24 cellular contexts compared by ENCODE assay signal in the genomic region with DNA sequence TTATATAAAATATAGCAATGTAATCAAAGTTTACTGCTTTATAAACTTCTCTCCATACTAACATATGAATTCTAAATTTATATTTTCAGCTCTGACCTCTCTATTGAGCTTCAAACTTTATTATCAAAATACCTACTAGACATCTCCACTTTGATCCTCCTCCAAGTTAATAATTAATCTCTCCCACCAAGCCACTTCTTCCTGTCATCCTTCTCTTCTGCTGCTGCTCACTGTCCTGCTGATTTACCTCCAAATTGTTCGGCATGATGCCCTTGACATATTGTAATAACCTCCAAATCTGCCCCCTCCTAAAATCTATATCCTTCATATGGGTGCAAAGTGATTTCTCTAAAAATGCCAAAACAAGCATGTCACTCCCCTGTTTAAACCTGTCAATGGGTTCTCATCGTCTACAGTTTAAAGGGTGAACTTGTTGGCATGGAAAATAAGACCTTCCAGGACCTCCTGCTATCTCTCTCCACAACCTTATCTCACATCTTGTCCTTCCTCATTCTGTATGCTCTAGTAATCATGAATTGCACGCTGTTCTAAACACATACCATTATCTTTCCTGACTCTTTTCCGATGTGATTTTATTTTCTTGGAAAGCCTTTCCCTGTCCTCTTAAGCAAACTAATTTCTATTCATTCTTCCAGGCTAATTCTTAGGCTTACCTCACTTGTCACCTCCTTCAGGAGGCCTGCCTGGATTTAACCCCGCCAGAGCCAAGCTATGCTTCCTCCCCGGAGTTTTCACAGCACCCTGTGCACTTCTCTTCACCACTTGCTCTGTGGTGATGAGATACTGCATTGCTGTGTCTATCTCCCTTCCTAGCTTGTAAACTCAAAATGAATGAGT.
"Had no signal": no experiment of that assay in that cellular context is flagged by ENCODE, and none has a peak within 500 bp of the region (broad histone marks: within the 10 kb centered on the region; RNA-seq: fewer than 3 reads in every experiment).

No MANE protein-coding gene starts in this region.

- H3K4me3 ChIP-seq: cardiac muscle cell, esophagus squamous epithelium, gastrocnemius medialis, lung, right lobe of liver, skin epidermis, tibial nerve had no signal

- H3K4me1 ChIP-seq: gastrocnemius medialis, right lobe of liver had no signal

- H3K9me3 ChIP-seq: esophagus squamous epithelium, gastrocnemius medialis, right lobe of liver, tibial nerve had no signal

- ATAC-seq: activated T-cell treated with anti-CD3 and anti-CD28 coated beads, Interleukin-2, amount 50 U/mL, for 4 hours; gastrocnemius medialis; left colon; stimulated activated effector memory CD8-positive, alpha-beta T cell treated with anti-CD3 and anti-CD28 coated beads, Interleukin-12 subunit alpha, Interleukin-12 subunit beta, amount 100 ng/mL, for 72 hours; stimulated activated naive CD8-positive, alpha-beta T cell treated with anti-CD3 and anti-CD28 coated beads, Interleukin-15, amount 100 ng/mL, for 72 hours had no signal

- H3K4me3 Mint-ChIP-seq: activated naive CD4-positive, alpha-beta T cell treated with anti-CD3 and anti-CD28 coated beads for 36 hours; activated T-cell treated with anti-CD3 and anti-CD28 coated beads, Interleukin-2, amount 50 U/mL, for 4 hours; endodermal cell; naive B cell; stimulated activated effector memory CD8-positive, alpha-beta T cell treated with anti-CD3 and anti-CD28 coated beads, Interleukin-12 subunit alpha, Interleukin-12 subunit beta, amount 100 ng/mL, for 72 hours; stimulated activated naive CD8-positive, alpha-beta T cell treated with anti-CD3 and anti-CD28 coated beads, Interleukin-15, amount 100 ng/mL, for 72 hours had no signal

- H3K36me3 ChIP-seq: cardiac muscle cell, esophagus squamous epithelium, gastrocnemius medialis, right lobe of liver, tibial nerve had no signal

- H3K27me3 Mint-ChIP-seq: stimulated activated naive CD8-positive, alpha-beta T cell treated with anti-CD3 and anti-CD28 coated beads, Interleukin-15, amount 100 ng/mL, for 72 hours had no signal

- H3K27ac Mint-ChIP-seq: activated naive CD4-positive, alpha-beta T cell treated with anti-CD3 and anti-CD28 coated beads for 36 hours; endodermal cell; naive B cell; stimulated activated effector memory CD8-positive, alpha-beta T cell treated with anti-CD3 and anti-CD28 coated beads, Interleukin-12 subunit alpha, Interleukin-12 subunit beta, amount 100 ng/mL, for 72 hours; stimulated activated naive CD8-positive, alpha-beta T cell treated with anti-CD3 and anti-CD28 coated beads, Interleukin-15, amount 100 ng/mL, for 72 hours had no signal

- DNase-seq: activated CD4-positive, alpha-beta T cell treated with anti-CD3 and anti-CD28 coated beads for 4 hours; activated CD4-positive, alpha-beta T cell treated with anti-CD3 and anti-CD28 coated beads, Interleukin-2, amount 50 U/mL, for 48 hours; activated CD4-positive, CD25-positive, alpha-beta regulatory T cell; activated CD8-positive, alpha-beta memory T cell treated with anti-CD3 and anti-CD28 coated beads, Interleukin-2, amount 50 U/mL, for 48 hours; activated effector memory CD4-positive, alpha-beta T cell treated with Interleukin-2 at 50 U/mL for 16 hours; activated naive CD4-positive, alpha-beta T cell treated with anti-CD3 and anti-CD28 coated beads for 36 hours; activated T-cell treated with anti-CD3 and anti-CD28 coated beads, Interleukin-2, amount 50 U/mL, for 4 hours; amygdala; cortex of kidney; endodermal cell; esophagus squamous epithelium; gastrocnemius medialis; hypothalamus; left colon; naive B cell; nucleus accumbens; right lobe of liver; stimulated activated CD4-positive, alpha-beta T cell treated with anti-CD3 and anti-CD28 coated beads, Interleukin-2, amount 100 ng/mL, for 24 hours; stimulated activated naive CD8-positive, alpha-beta T cell treated with anti-CD3 and anti-CD28 coated beads, Interleukin-15, amount 100 ng/mL, for 72 hours had no signal

- H3K9me3 Mint-ChIP-seq: activated naive CD4-positive, alpha-beta T cell treated with anti-CD3 and anti-CD28 coated beads for 36 hours; activated T-cell treated with anti-CD3 and anti-CD28 coated beads, Interleukin-2, amount 50 U/mL, for 4 hours; naive B cell; stimulated activated effector memory CD8-positive, alpha-beta T cell treated with anti-CD3 and anti-CD28 coated beads, Interleukin-12 subunit alpha, Interleukin-12 subunit beta, amount 100 ng/mL, for 72 hours; stimulated activated naive CD8-positive, alpha-beta T cell treated with anti-CD3 and anti-CD28 coated beads, Interleukin-15, amount 100 ng/mL, for 72 hours had no signal

- H3K27me3 ChIP-seq: cardiac muscle cell, esophagus squamous epithelium, gastrocnemius medialis, right lobe of liver, tibial nerve had no signal

- H3K4me1 Mint-ChIP-seq: naive B cell; stimulated activated effector memory CD8-positive, alpha-beta T cell treated with anti-CD3 and anti-CD28 coated beads, Interleukin-12 subunit alpha, Interleukin-12 subunit beta, amount 100 ng/mL, for 72 hours; stimulated activated naive CD8-positive, alpha-beta T cell treated with anti-CD3 and anti-CD28 coated beads, Interleukin-15, amount 100 ng/mL, for 72 hours had no signal

- H3K36me3 Mint-ChIP-seq: naive B cell; stimulated activated effector memory CD8-positive, alpha-beta T cell treated with anti-CD3 and anti-CD28 coated beads, Interleukin-12 subunit alpha, Interleukin-12 subunit beta, amount 100 ng/mL, for 72 hours had no signal

- H3K27ac ChIP-seq: cardiac muscle cell, esophagus squamous epithelium, gastrocnemius medialis, right lobe of liver, skin epidermis, tibial nerve had no signal
